1 cellular context compared by ENCODE assay signal in genomic region chr17:44007346-44008204, GRCh38.
TF ChIP-seq lines count a peak whose summit lies in the region.

No MANE protein-coding gene starts in this region.

TF ChIP-seq in HEK293, 187 proteins besides CTCF, POLR2A, EP300 and RAD21 (continued from another document):
- TF ChIP-seq ZBTB6 (tag by site-specific recombination; IDR thresholded peaks at IDR 0.05): no peak
- no peak for TF ChIP-seq ZNF610 (tag by site-specific recombination; IDR thresholded peaks at IDR 0.05; ENCODE audit: borderline replicate concordance)
- TF ChIP-seq ZNF184 (tag by site-specific recombination; IDR thresholded peaks at IDR 0.05): no peak
- TF ChIP-seq ZNF335 (tag by site-specific recombination; conservative IDR thresholded peaks at IDR 0.05): peak; percentile 100
- no peak for TF ChIP-seq ZSCAN16 (tag by site-specific recombination; IDR thresholded peaks at IDR 0.05)
- TF ChIP-seq ZNF211 (tag by site-specific recombination; IDR thresholded peaks at IDR 0.05; ENCODE audit: low read depth): no peak
- TF ChIP-seq ZBTB10 (tag by site-specific recombination; IDR thresholded peaks at IDR 0.05): peak; percentile 72; the same call in 1 of the 2 replicates
- no peak for TF ChIP-seq PRDM4 (tag by site-specific recombination; IDR thresholded peaks at IDR 0.05)
- no peak for TF ChIP-seq ZSCAN4 (tag by site-specific recombination; IDR thresholded peaks at IDR 0.05)
- no peak for TF ChIP-seq ZFP41 (tag by site-specific recombination; IDR thresholded peaks at IDR 0.05; ENCODE audit: borderline replicate concordance)
- TF ChIP-seq ZNF426 (tag by site-specific recombination; IDR thresholded peaks at IDR 0.05): no peak
